ENCODE assay signal across 12 cellular contexts in the genomic region with DNA sequence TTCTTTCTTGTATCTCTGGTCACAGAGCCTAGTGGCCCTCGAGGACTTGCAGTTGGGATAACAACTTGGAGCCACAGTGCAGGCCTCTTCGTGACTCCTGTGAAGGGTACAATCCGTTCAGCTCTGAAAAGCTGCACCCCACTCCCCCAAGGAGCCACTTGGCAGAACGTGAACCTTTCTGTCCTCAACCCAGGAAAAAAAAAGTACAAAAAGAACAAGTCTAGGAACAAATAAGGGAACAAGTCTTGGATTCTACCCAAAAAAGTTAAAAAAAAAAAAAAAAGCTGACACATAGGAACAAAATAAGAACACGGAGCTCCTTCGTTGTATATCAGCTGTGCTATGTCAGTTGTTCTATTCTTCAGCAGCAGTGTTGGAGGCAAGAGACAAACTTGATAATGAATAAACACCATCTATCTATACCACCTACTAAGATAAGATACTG.
DNase-seq lines count a peak whose midpoint lies in the region; ATAC-seq and TF ChIP-seq lines count a peak whose summit lies in the region.
"Had no signal": no experiment of that assay in that cellular context is flagged by ENCODE, and none has a peak within 500 bp of the region (broad histone marks: within the 10 kb centered on the region; RNA-seq: fewer than 3 reads in every experiment).

No MANE protein-coding gene starts in this region.

- peak overlapping the region; percentile 69 for H3K27ac Mint-ChIP-seq in activated T-cell treated with anti-CD3 and anti-CD28 coated beads, Interleukin-2, amount 50 U/mL, for 24 hours
- peak overlapping the region; percentile 76 to 93 (median 91) for H3K27ac Mint-ChIP-seq in nephron
- H3K27ac Mint-ChIP-seq: activated T-helper 1 cell treated with anti-CD3 and anti-CD28 coated beads, Interleukin-12 subunit alpha, Interleukin-12 subunit beta, Interleukin-2, Interleukin-4 antibody, amounts not matched to agents 30 ng/mL and 10 ng/mL and 1 ng/mL, durations not matched to agents 14 hours and 24 hours and 36 hours; IgD-negative memory B cell had no signal

- peak overlapping the region; percentile 81 for H3K27ac ChIP-seq in upper lobe of right lung

- no peak for DNase-seq in activated T-cell treated with anti-CD3 and anti-CD28 coated beads, Interleukin-2, amount 50 U/mL, for 24 hours
- DNase-seq in activated T-cell treated with anti-CD3 and anti-CD28 coated beads for 4 hours, result no peak
- peak; percentile 51 for DNase-seq in fibroblast of villous mesenchyme (ENCODE audit: low read depth)
- DNase-seq in upper lobe of right lung, result no peak
- no peak for DNase-seq in KG1 (lab: John Stamatoyannopoulos, UW)
- no peak for DNase-seq in NCI-H526 treated with DMSO at 0.1 percent for 48 hours (lab: John Stamatoyannopoulos, UW)
- DNase-seq: NCI-H2227 treated with DMSO at 0.1 percent for 48 hours had no signal

- no peaks in the 10 kb centered on the region for H3K9me3 Mint-ChIP-seq in activated T-cell treated with anti-CD3 and anti-CD28 coated beads, Interleukin-2, amount 50 U/mL, for 24 hours
- no peaks in the 10 kb centered on the region for H3K9me3 Mint-ChIP-seq in nephron
- H3K9me3 Mint-ChIP-seq: activated T-helper 1 cell treated with anti-CD3 and anti-CD28 coated beads, Interleukin-12 subunit alpha, Interleukin-12 subunit beta, Interleukin-2, Interleukin-4 antibody, amounts not matched to agents 30 ng/mL and 10 ng/mL and 1 ng/mL, durations not matched to agents 14 hours and 24 hours and 36 hours; IgD-negative memory B cell had no signal

- H3K4me3 ChIP-seq in fibroblast of villous mesenchyme (ENCODE audit: low read depth, low read length), result no peak overlapping the region
- no peak overlapping the region for H3K4me3 ChIP-seq in upper lobe of right lung

- no peak overlapping the region for H3K4me3 Mint-ChIP-seq in activated T-cell treated with anti-CD3 and anti-CD28 coated beads, Interleukin-2, amount 50 U/mL, for 24 hours
- H3K4me3 Mint-ChIP-seq in nephron, result no peak overlapping the region
- H3K4me3 Mint-ChIP-seq: activated T-helper 1 cell treated with anti-CD3 and anti-CD28 coated beads, Interleukin-12 subunit alpha, Interleukin-12 subunit beta, Interleukin-2, Interleukin-4 antibody, amounts not matched to agents 30 ng/mL and 10 ng/mL and 1 ng/mL, durations not matched to agents 14 hours and 24 hours and 36 hours; IgD-negative memory B cell had no signal

- peaks cover 88% of the 10 kb centered on the region for H3K4me1 Mint-ChIP-seq in activated T-cell treated with anti-CD3 and anti-CD28 coated beads, Interleukin-2, amount 50 U/mL, for 24 hours (ENCODE audit: low read depth)
- peaks cover 23% of the 10 kb centered on the region for H3K4me1 Mint-ChIP-seq in nephron

- TF ChIP-seq CTCF in fibroblast of villous mesenchyme (IDR thresholded peaks at IDR 0.05; ENCODE audit: insufficient read depth, low read depth, low read length), result no peak
- no peak for TF ChIP-seq CTCF in nephron (IDR thresholded peaks at IDR 0.05; ENCODE audit: unreplicated experiment in 3 of 3)
- no peak for TF ChIP-seq CTCF in upper lobe of right lung (IDR thresholded peaks at IDR 0.05)

- H3K36me3 Mint-ChIP-seq in activated T-cell treated with anti-CD3 and anti-CD28 coated beads, Interleukin-2, amount 50 U/mL, for 24 hours (ENCODE audit: low read depth), result peaks cover 97% of the 10 kb centered on the region
- H3K36me3 Mint-ChIP-seq in nephron (ENCODE audit: low read depth), result peaks cover 4% of the 10 kb centered on the region

- intact Hi-C loops in upper lobe of right lung (cut with DNase I), result no loop called here

- peak; percentile 75 for ATAC-seq in upper lobe of right lung
- no peak for ATAC-seq in GM19351 (IDR thresholded peaks at IDR 0.05; ENCODE audit: unreplicated experiment)
- ATAC-seq: esophagus mucosa had no signal

- H3K36me3 ChIP-seq in upper lobe of right lung, result peaks cover 88% of the 10 kb centered on the region

- no peaks in the 10 kb centered on the region for H3K27me3 ChIP-seq in upper lobe of right lung

- H3K9me3 ChIP-seq in upper lobe of right lung, result no peaks in the 10 kb centered on the region

- peaks cover 57% of the 10 kb centered on the region for H3K4me1 ChIP-seq in upper lobe of right lung

- no peaks in the 10 kb centered on the region for H3K27me3 Mint-ChIP-seq in activated T-cell treated with anti-CD3 and anti-CD28 coated beads, Interleukin-2, amount 50 U/mL, for 24 hours
- H3K27me3 Mint-ChIP-seq in nephron (ENCODE audit: low read depth), result no peaks in the 10 kb centered on the region
- H3K27me3 Mint-ChIP-seq: IgD-negative memory B cell had no signal
